Comparison of ENCODE assay signal across 8 cellular contexts in the genomic region with DNA sequence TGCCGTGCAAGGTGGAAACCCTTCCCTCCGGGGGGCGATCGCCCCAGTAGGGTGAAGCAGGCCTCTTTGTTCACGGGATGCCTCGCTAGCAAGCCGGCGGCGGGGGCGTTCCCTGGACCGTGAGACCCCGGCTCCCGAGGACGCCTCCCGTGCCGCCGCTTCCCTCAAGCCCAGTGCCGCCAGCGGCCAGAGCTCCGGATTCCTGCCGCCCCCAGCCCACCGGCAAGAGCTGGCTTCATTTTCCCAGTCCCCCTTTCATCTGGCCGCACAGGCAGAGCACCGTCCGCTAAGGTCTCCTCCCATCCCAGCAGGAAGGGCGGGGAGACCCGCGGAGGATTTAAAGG. TPM values are rescaled to one million over a fixed set of nuclear protein-coding genes. Genes with fewer than 3 reads are reported as not detected.
A peak's percentile ranks its signal among the peaks of the same experiment; 100 is the strongest.
DNase-seq lines count a peak whose midpoint lies in the region; ATAC-seq and TF ChIP-seq lines count a peak whose summit lies in the region.

No MANE protein-coding gene starts in this region.

- no peaks in the 10 kb centered on the region for H3K9me2 ChIP-seq in PC-3 (replicated peaks; ENCODE audit: low read length)

- POLR2A ChIA-PET in PC-3 (lab: Charles Lee; ENCODE audit: unreplicated experiment): interaction anchor here (0.6 to 1.4 kb wide), 4 partner anchors 12 to 82 kb away, joined by 3 to 21 read pairs (median 12); partner anchors contain the start of gene STX6

- ATAC-seq in GM21825 (IDR thresholded peaks at IDR 0.05; ENCODE audit: unreplicated experiment): peak; percentile 15
- peak; percentile 24; the same call in 1 of the 2 replicates for ATAC-seq in PC-3
- ATAC-seq in GM19023 (IDR thresholded peaks at IDR 0.05; ENCODE audit: unreplicated experiment): no peak
- no peak for ATAC-seq in HG03280 (IDR thresholded peaks at IDR 0.05; ENCODE audit: unreplicated experiment)

- H3K4me3 ChIP-seq in PC-3 (ENCODE audit: low read length) (peak overlapping the region; percentile 68), iPS-20b (ENCODE audit: low read length) (peak overlapping the region; percentile 80)

- H3K4me1 ChIP-seq in PC-3 (ENCODE audit: insufficient read depth, low read length): peaks cover 70% of the 10 kb centered on the region
- peaks cover 48% of the 10 kb centered on the region for H3K4me1 ChIP-seq in iPS-20b (ENCODE audit: insufficient read depth, low read length)

- H3F3A ChIP-seq in PC-3 (ENCODE audit: low read length, unreplicated experiment): no peaks in the 10 kb centered on the region

- DNase-seq in DMS53 (lab: John Stamatoyannopoulos, UW) (peak; percentile 75), PC-3 (no peak)
- DNase-seq in activated naive CD8-positive, alpha-beta T cell treated with anti-CD3 and anti-CD28 coated beads, Interleukin-2, amount 50 U/mL, for 16 hours (ENCODE audit: low read depth, low spot score): peak; percentile 4
- peak; percentile 44 for DNase-seq in stimulated activated CD4-positive, alpha-beta T cell treated with anti-CD3 and anti-CD28 coated beads, Interleukin-4, amount 100 ng/mL, for 24 hours

- H3K9ac ChIP-seq in PC-3 (ENCODE audit: low read length) (peak overlapping the region; percentile 99), iPS-20b (ENCODE audit: low read depth, low read length) (peak overlapping the region; percentile 82; the same call in 1 of the 2 replicates)

- intact Hi-C loops in PC-3 (cut with micrococcal nuclease): loop anchor here (2.0 kb wide), 1 partner anchor 14 kb away; no protein-coding TSS in a partner anchor

- peak overlapping the region; percentile 91 for H3K27ac ChIP-seq in PC-3 (ENCODE audit: low read length)
- H3K27ac ChIP-seq in iPS-20b (ENCODE audit: low read length): peak overlapping the region; percentile 57

- H2AFZ ChIP-seq in PC-3 (ENCODE audit: low read length): peak overlapping the region; percentile 54

- H3K27me3 ChIP-seq in PC-3 (ENCODE audit: low read length) (no peaks in the 10 kb centered on the region), iPS-20b (ENCODE audit: insufficient read depth, low read length) (peaks cover 80% of the 10 kb centered on the region)

- H3K36me3 ChIP-seq in PC-3 (ENCODE audit: low read depth, low read length): no peaks in the 10 kb centered on the region
- no peaks in the 10 kb centered on the region for H3K36me3 ChIP-seq in iPS-20b (ENCODE audit: insufficient read depth, low read depth, low read length)

- peaks cover 24% of the 10 kb centered on the region for H3K79me2 ChIP-seq in PC-3 (ENCODE audit: low read length)

- CTCF ChIA-PET in PC-3 (lab: Charles Lee): interaction anchor here (0.6 kb wide), 1 partner anchor 119 kb away, joined by 8 read pairs; no protein-coding TSS in a partner anchor

- no peak for TF ChIP-seq CTCF in PC-3 (conservative IDR thresholded peaks at IDR 0.05; ENCODE audit: low read depth, low read length)

- no TSS peak for BruUV-seq in PC-3 (replicated peaks; lab: Mats Ljungman, UMichigan)

- H3K9me3 ChIP-seq in PC-3 (ENCODE audit: low read length): no peaks in the 10 kb centered on the region
- H3K9me3 ChIP-seq in iPS-20b (ENCODE audit: insufficient read depth, low read depth, low read length): no peaks in the 10 kb centered on the region

- H3K4me2 ChIP-seq in PC-3 (ENCODE audit: low read length): peak overlapping the region; percentile 90

- H4K20me1 ChIP-seq in PC-3 (ENCODE audit: low read length): no peaks in the 10 kb centered on the region

RNA-seq across cellular contexts. Expression of gene IER5, which starts 16.3 kb away (rescaled TPM):
- total RNA-seq in PC-3 (2014; rRNA removed): 100 and 126 TPM in 2 replicates

Comparison
In these comparisons a context has a peak if more than half of its experiments do, and no peak if none do; other contexts are left out.
1. ATAC-seq: peak in GM21825 (single experiment) and PC-3 (single experiment); none in GM19023 (single experiment) and HG03280 (single experiment).